ENCODE assay signal across 20 cellular contexts in the genomic region with DNA sequence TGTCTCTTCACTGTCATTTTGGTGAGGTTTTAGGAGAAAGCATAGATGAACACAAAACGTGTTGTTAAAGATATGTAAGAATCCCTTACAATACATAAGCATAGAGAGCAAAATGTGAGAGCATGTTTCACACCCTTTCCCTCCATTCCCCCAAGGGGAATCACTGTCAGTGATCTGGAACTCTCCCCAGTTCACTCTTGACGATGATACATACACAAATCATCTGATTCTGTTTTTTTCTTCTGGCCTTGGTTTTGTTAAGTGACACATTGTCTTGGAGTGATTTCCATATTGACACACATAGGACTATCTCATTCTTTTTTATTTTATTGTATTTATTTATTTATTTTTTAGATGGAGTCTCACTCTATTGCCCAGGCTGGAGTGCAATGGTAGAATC. TPM values are rescaled to one million over a fixed set of nuclear protein-coding genes. Genes with fewer than 3 reads are reported as not detected.
DNase-seq lines count a peak whose midpoint lies in the region; TF ChIP-seq lines count a peak whose summit lies in the region.
"Had no signal": no experiment of that assay in that cellular context is flagged by ENCODE, and none has a peak within 500 bp of the region (broad histone marks: within the 10 kb centered on the region; RNA-seq: fewer than 3 reads in every experiment).

No MANE protein-coding gene starts in this region.

- H3K27ac ChIP-seq in mammary epithelial cell (ENCODE audit: insufficient read depth, low read depth, low read length) (no peak overlapping the region), breast epithelium (no peak overlapping the region), brain microvascular endothelial cell (no peak overlapping the region), thyroid gland (no peak overlapping the region)
- H3K27ac ChIP-seq: 22Rv1, PC-9, RWPE1 had no signal

- H3K4me2 ChIP-seq in mammary epithelial cell (ENCODE audit: insufficient read depth, low read depth, low read length): no peak overlapping the region
- H3K4me2 ChIP-seq: PC-9 had no signal

- in situ Hi-C loops in mammary epithelial cell (cut with MboI; ENCODE audit: low sequenced_read_pairs in 2 of 2) (no loop called here), brain microvascular endothelial cell (cut with HindIII; ENCODE audit: low pct_ligation_motif_present, low sequenced_read_pairs) (no loop called here)

- H2AFZ ChIP-seq in mammary epithelial cell (ENCODE audit: low read depth, low read length): no peak overlapping the region
- H2AFZ ChIP-seq: PC-9 had no signal

- no peaks in the 10 kb centered on the region for H3K9me3 ChIP-seq in mammary epithelial cell (replicated peaks; ENCODE audit: insufficient read depth, low read length)
- H3K9me3 ChIP-seq in breast epithelium: no peaks in the 10 kb centered on the region
- no peaks in the 10 kb centered on the region for H3K9me3 ChIP-seq in thyroid gland
- H3K9me3 ChIP-seq: BE2C had no signal

- no TSS peak for BruUV-seq in mammary epithelial cell (replicated peaks; lab: Mats Ljungman, UMichigan)

- TF ChIP-seq CTCF in mammary epithelial cell (conservative IDR thresholded peaks at IDR 0.05 in 1 of 2, IDR thresholded peaks at IDR 0.05 in 1 of 2; ENCODE audit: extremely low read depth in 1 of 2, insufficient read depth in 1 of 2, low read depth in 1 of 2, low read length in 2 of 2) (no peak), breast epithelium (IDR thresholded peaks at IDR 0.05) (no peak), brain microvascular endothelial cell (IDR thresholded peaks at IDR 0.05; ENCODE audit: low read depth, low read length, missing control alignments) (no peak), thyroid gland (IDR thresholded peaks at IDR 0.05) (no peak)

- WGBS in mammary epithelial cell (ENCODE audit: low coverage, missing lambda C conversion rate): 67% methylated on average over 2 of the region's 2 CpGs
- WGBS in thyroid gland, 2 donors: 84 to 85% methylated on average over 2 of the region's 2 CpGs

- intact Hi-C loops in mammary epithelial cell (cut with micrococcal nuclease) (no loop called here), breast epithelium (cut with DNase I; ENCODE audit: low total_unique reads) (no loop called here), thyroid gland (cut with DNase I) (no loop called here)

- DNase-seq in mammary epithelial cell: peak; percentile 32
- DNase-seq in breast epithelium (ENCODE audit: low spot score in 2 of 2): no peak
- DNase-seq in brain microvascular endothelial cell: peak; percentile 41
- DNase-seq in fibroblast of peridontal ligament (ENCODE audit: extremely low read depth): peak; percentile 64
- peak; percentile 71 for DNase-seq in stromal cell of bone marrow (ENCODE audit: low read depth)
- DNase-seq in DMS53 (lab: John Stamatoyannopoulos, UW): no peak
- DNase-seq in thyroid gland: no peak
- DNase-seq in HUDEP-2 (lab: John Stamatoyannopoulos, UW; ENCODE audit: unreplicated experiment in 76 of 76): no peak
- DNase-seq: BE2C; CD4-positive, alpha-beta memory T cell; DMS153; H9; Kasumi-1; NCI-H1105; NCI-H1694; NCI-H510A treated with DMSO at 0.1 percent for 48 hours; PC-9; SIG-M5 had no signal

- no peaks in the 10 kb centered on the region for H3K4me1 ChIP-seq in mammary epithelial cell (ENCODE audit: insufficient read depth, low read length)
- H3K4me1 ChIP-seq in breast epithelium: no peaks in the 10 kb centered on the region
- H3K4me1 ChIP-seq in thyroid gland: no peaks in the 10 kb centered on the region
- H3K4me1 ChIP-seq: BE2C had no signal

- CTCF ChIA-PET in mammary epithelial cell (lab: Charles Lee; ENCODE audit: low non-redundant PET): no interaction called here

- H3K4me3 ChIP-seq in mammary epithelial cell (replicated peaks in 1 of 3; ENCODE audit: insufficient read depth in 1 of 3, low read depth in 2 of 3, low read length in 3 of 3) (no peak overlapping the region), breast epithelium (no peak overlapping the region), brain microvascular endothelial cell (ENCODE audit: low read depth, low read length) (no peak overlapping the region), thyroid gland (replicated peaks in 1 of 3) (no peak overlapping the region)
- H3K4me3 ChIP-seq: PC-9 had no signal

- dilution Hi-C loops in mammary epithelial cell (cut with HindIII; ENCODE audit: low sequenced_read_pairs): no loop called here

- no peak overlapping the region for H3K9ac ChIP-seq in mammary epithelial cell (ENCODE audit: insufficient read depth, low read length)

- no peaks in the 10 kb centered on the region for H3K79me2 ChIP-seq in mammary epithelial cell (ENCODE audit: insufficient read depth, low read length)

- H3K36me3 ChIP-seq in mammary epithelial cell (ENCODE audit: insufficient read depth, low read length): no peaks in the 10 kb centered on the region
- no peaks in the 10 kb centered on the region for H3K36me3 ChIP-seq in breast epithelium
- H3K36me3 ChIP-seq in brain microvascular endothelial cell (replicated peaks): no peaks in the 10 kb centered on the region
- no peaks in the 10 kb centered on the region for H3K36me3 ChIP-seq in thyroid gland
- H3K36me3 ChIP-seq: BE2C had no signal

- no peaks in the 10 kb centered on the region for H3K27me3 ChIP-seq in mammary epithelial cell (ENCODE audit: insufficient read depth, low read length)
- H3K27me3 ChIP-seq in breast epithelium: no peaks in the 10 kb centered on the region
- H3K27me3 ChIP-seq in brain microvascular endothelial cell (replicated peaks): no peaks in the 10 kb centered on the region
- no peaks in the 10 kb centered on the region for H3K27me3 ChIP-seq in thyroid gland
- H3K27me3 ChIP-seq: BE2C had no signal

- TF ChIP-seq POLR2A in breast epithelium (IDR thresholded peaks at IDR 0.05) (no peak), thyroid gland (IDR thresholded peaks at IDR 0.05) (no peak)

- H4K20me1 ChIP-seq in mammary epithelial cell (ENCODE audit: insufficient read depth, low read length): no peaks in the 10 kb centered on the region

RNA-seq across cellular contexts. Expression of a gene that starts 53.7 kb away (rescaled TPM):
- total RNA-seq in mammary epithelial cell (10 to 100 TPM; 46.6 to 51.5 TPM), breast epithelium (10 to 100 TPM; 18.9 to 62.3 (median 58.4) TPM), thyroid gland (10 to 100 TPM; 51.1 to 93.8 (median 63.6) TPM)
- 28.8 TPM for polyA plus RNA-seq in mammary epithelial cell
- 44.2 TPM for polyA minus RNA-seq in mammary epithelial cell

Comparison
In these comparisons a context has a peak if more than half of its experiments do, and no peak if none do; other contexts are left out.
1. DNase-seq: peak in mammary epithelial cell (single experiment), brain microvascular endothelial cell (single experiment), fibroblast of peridontal ligament (single experiment) and stromal cell of bone marrow (single experiment); none in breast epithelium (0 of 2), DMS53 (single experiment), thyroid gland (0 of 2) and HUDEP-2 (0 of 76).